ENCODE assay signal across 1 cellular context in the genomic region with DNA sequence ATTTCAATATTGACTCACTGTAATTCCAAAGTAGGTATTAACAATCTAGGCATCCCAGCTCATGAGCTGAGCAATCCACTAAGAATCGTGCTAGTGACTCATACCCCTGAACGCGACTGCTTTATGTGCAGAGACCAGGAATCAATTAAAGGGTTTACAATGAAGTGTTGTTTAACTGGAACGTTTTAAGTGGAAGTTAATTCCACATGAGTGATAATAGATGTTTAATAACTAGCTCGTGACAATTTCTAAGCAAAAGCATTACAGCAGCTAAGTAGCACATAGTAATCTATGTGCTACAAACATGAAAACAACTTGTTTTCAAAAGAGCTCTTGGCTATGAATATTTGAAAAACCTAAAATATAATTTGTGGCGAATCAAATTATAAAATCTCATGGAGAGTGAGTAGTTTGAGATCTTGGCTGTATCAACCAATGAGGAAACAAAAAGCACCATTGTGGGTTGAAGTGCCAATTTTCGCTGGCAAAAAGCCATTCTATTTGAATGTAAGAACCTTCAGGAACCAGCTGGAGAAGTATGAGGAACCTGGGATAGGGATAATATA.
TF ChIP-seq lines count a peak whose summit lies in the region.

No MANE protein-coding gene starts in this region.

TF ChIP-seq in K562, 482 proteins besides CTCF, POLR2A, EP300 and RAD21 (continued from another document):
- TF ChIP-seq, protein P1, sequence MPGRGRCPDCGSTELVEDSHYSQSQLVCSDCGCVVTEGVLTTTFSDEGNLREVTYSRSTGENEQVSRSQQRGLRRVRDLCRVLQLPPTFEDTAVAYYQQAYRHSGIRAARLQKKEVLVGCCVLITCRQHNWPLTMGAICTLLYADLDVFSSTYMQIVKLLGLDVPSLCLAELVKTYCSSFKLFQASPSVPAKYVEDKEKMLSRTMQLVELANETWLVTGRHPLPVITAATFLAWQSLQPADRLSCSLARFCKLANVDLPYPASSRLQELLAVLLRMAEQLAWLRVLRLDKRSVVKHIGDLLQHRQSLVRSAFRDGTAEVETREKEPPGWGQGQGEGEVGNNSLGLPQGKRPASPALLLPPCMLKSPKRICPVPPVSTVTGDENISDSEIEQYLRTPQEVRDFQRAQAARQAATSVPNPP (IDR thresholded peaks at IDR 0.05; ENCODE audit: borderline replicate concordance, insufficient read depth, insufficient read length) = no peak
- TF ChIP-seq LCOR (CRISPR knock-in tag; IDR thresholded peaks at IDR 0.05) = no peak
- TF ChIP-seq, protein P2, sequence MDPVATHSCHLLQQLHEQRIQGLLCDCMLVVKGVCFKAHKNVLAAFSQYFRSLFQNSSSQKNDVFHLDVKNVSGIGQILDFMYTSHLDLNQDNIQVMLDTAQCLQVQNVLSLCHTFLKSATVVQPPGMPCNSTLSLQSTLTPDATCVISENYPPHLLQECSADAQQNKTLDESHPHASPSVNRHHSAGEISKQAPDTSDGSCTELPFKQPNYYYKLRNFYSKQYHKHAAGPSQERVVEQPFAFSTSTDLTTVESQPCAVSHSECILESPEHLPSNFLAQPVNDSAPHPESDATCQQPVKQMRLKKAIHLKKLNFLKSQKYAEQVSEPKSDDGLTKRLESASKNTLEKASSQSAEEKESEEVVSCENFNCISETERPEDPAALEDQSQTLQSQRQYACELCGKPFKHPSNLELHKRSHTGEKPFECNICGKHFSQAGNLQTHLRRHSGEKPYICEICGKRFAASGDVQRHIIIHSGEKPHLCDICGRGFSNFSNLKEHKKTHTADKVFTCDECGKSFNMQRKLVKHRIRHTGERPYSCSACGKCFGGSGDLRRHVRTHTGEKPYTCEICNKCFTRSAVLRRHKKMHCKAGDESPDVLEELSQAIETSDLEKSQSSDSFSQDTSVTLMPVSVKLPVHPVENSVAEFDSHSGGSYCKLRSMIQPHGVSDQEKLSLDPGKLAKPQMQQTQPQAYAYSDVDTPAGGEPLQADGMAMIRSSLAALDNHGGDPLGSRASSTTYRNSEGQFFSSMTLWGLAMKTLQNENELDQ (CRISPR knock-in tag; IDR thresholded peaks at IDR 0.05; ENCODE audit: borderline replicate concordance) = no peak
- TF ChIP-seq, protein P3, sequence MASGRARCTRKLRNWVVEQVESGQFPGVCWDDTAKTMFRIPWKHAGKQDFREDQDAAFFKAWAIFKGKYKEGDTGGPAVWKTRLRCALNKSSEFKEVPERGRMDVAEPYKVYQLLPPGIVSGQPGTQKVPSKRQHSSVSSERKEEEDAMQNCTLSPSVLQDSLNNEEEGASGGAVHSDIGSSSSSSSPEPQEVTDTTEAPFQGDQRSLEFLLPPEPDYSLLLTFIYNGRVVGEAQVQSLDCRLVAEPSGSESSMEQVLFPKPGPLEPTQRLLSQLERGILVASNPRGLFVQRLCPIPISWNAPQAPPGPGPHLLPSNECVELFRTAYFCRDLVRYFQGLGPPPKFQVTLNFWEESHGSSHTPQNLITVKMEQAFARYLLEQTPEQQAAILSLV (tag; IDR thresholded peaks at IDR 0.05) = no peak
- peak; percentile 64 for TF ChIP-seq CBX2 (IDR thresholded peaks at IDR 0.05; ENCODE audit: insufficient read depth, low read length, poor library complexity, severe bottlenecking)
